In the genomic region with DNA sequence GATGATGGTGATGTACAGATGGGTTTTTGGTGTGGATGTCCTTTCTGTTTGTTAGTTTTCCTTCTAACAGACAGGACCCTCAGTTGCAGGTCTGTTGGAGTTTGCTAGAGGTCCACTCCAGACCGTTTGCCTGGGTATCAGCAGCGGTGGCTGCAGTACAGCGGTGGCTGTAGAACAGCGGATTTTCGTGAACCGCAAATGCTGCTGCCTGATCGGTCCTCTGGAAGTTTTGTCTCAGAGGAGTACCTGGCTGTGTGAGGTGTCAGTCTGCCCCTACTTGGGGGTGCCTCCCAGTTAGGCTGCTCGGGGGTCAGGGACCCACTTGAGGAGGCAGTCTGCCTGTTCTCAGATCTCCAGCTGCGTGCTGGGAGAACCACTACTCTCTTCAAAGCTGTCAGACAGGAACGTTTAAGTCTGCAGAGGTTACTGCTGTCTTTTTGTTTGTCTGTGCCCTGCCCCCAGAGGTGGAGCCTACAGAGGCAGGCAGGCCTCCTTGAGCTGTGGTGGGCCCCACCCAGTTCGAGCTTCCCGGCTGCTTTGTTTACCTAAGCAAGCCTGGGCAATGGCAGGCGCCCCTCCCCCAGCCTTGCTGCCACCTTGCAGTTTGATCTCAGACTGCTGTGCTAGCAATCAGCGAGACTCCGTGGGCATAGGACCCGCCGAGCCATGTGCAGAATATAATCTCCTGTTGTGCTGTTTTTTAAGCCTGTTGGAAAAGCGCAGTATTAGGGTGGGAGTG, we compare ENCODE assay signal across 7 cellular contexts. TPM values are rescaled to one million over a fixed set of nuclear protein-coding genes. Genes with fewer than 3 reads are reported as not detected.
DNase-seq lines count a peak whose midpoint lies in the region; ATAC-seq and TF ChIP-seq lines count a peak whose summit lies in the region.
"Not testable (repeated sequence)": the region's sequence is repeated elsewhere in the genome, so short reads cannot be mapped to it uniquely, and the experiment has no call there.

No MANE protein-coding gene starts in this region.

- not testable (repeated sequence) for H3K4me1 ChIP-seq in colonic mucosa
- peaks cover 0 to 35% of the 10 kb centered on the region in 2 donors for H3K4me1 ChIP-seq in left lung

- H3K27ac ChIP-seq in C4-2B, result peak overlapping the region; percentile 37
- H3K27ac ChIP-seq in colonic mucosa, left lung: not testable (repeated sequence)

- not testable (repeated sequence) for TF ChIP-seq CTCF in C4-2B (conservative IDR thresholded peaks at IDR 0.05); colonic mucosa (IDR thresholded peaks at IDR 0.05); left lung (IDR thresholded peaks at IDR 0.05)

- CTCF ChIA-PET in T-cell (lab: Charles Lee), result not testable (repeated sequence)

- peaks cover 13 to 33% (median 14%) of the 10 kb centered on the region in 3 donors for H3K4me1 Mint-ChIP-seq in T-cell

- not testable (repeated sequence) for H3K9ac ChIP-seq in colonic mucosa (ENCODE audit: low read depth in 2 of 2, low read length in 2 of 2)

- not testable (repeated sequence) for H3K27me3 Mint-ChIP-seq in T-cell

- peak overlapping the region in 2 of 3 donors; percentile 31 to 41 for H3K4me3 Mint-ChIP-seq in T-cell

- H3K4me3 ChIP-seq in H7 (ENCODE audit: insufficient read depth, low read depth, low read length), result peak overlapping the region; percentile 14; the same call in 1 of the 2 replicates
- H3K4me3 ChIP-seq in colonic mucosa, left lung: not testable (repeated sequence)

- H3K27ac Mint-ChIP-seq in T-cell, result peak overlapping the region in 1 of 2 donors; percentile 43

- not testable (repeated sequence) for H3K36me3 ChIP-seq in H7 (replicated peaks; ENCODE audit: control insufficient read depth, insufficient read depth, low read length); colonic mucosa; left lung

- H3K9me3 Mint-ChIP-seq in T-cell, result not testable (repeated sequence)

- not testable (repeated sequence) for ATAC-seq in T-cell (replicated peaks in 1 of 4)
- peak; percentile 54 for ATAC-seq in left lung

- DNase-seq in H7, T-cell, left lung: not testable (repeated sequence)
- peak; percentile 40 for DNase-seq in NCI-H2171 treated with DMSO at 0.1 percent for 48 hours (lab: John Stamatoyannopoulos, UW)
- peak; percentile 5 for DNase-seq in activated effector memory CD4-positive, alpha-beta T cell treated with Interleukin-2 at 50 U/mL for 16 hours
- peak; percentile 20 for DNase-seq in colonic mucosa

- H3K9me3 ChIP-seq in colonic mucosa, left lung: not testable (repeated sequence)

- H3K36me3 Mint-ChIP-seq in T-cell, result peaks cover 18% of the 10 kb centered on the region

- intact Hi-C loops in colonic mucosa (cut with DNase I); left lung (cut with DNase I): not testable (repeated sequence)

- POLR2A ChIA-PET in T-cell (lab: Charles Lee), result not testable (repeated sequence)

- not testable (repeated sequence) for H3K27me3 ChIP-seq in H7 (ENCODE audit: control insufficient read depth, insufficient read depth, low read length); colonic mucosa; left lung

RNA-seq across cellular contexts. Expression of gene BLVRA, which starts 20.0 kb away (rescaled TPM):
- 18.1 and 23.9 TPM in 2 replicates for total RNA-seq in H7 (2014; rRNA removed; shearing (Covaris generic))
- total RNA-seq in T-cell (10 to 100 TPM; 14.1 to 21.3 (median 17.3) TPM), colonic mucosa (10 to 100 TPM in 1 of 2 donors, 1 to 10 TPM in 1; 5.4 to 14.7 TPM), left lung (10 to 100 TPM; 78.1 to 83.8 TPM)

RNA-seq across cellular contexts. Expression of gene COA1, which starts 49.1 kb away (rescaled TPM):
- 120 and 129 TPM in 2 replicates for total RNA-seq in H7 (2014; rRNA removed; shearing (Covaris generic))
- 10 to 100 TPM; 49.6 to 92.1 (median 67.8) TPM for total RNA-seq in T-cell
- 10 to 100 TPM; 24.8 to 45.1 TPM for total RNA-seq in colonic mucosa
- 10 to 100 TPM; 41.5 to 43.8 TPM for total RNA-seq in left lung
